In genomic region chrX:119507206-119507605, GRCh38 we compare ENCODE assay signal across 21 cellular contexts.
"Had no signal": no experiment of that assay in that cellular context is flagged by ENCODE, and none has a peak within 500 bp of the region (broad histone marks: within the 10 kb centered on the region; RNA-seq: fewer than 3 reads in every experiment).

No MANE protein-coding gene starts in this region.

- H3K36me3 ChIP-seq: left lung, neural progenitor cell, ovary had no signal

- H3K4me3 ChIP-seq: left lung, neural progenitor cell, ovary, psoas muscle, testis had no signal

- DNase-seq: activated CD4-positive, alpha-beta T cell treated with anti-CD3 and anti-CD28 coated beads, Interleukin-2, amount 10 ng/mL, durations not matched to agents 7 days and 5 days; activated CD8-positive, alpha-beta T cell treated with anti-CD3 and anti-CD28 coated beads, Interleukin-2, amount 10 ng/mL, durations not matched to agents 7 days and 5 days; activated effector memory CD4-positive, alpha-beta T cell treated with anti-CD3 and anti-CD28 coated beads, Interleukin-2, amount 50 U/mL, for 16 hours; activated naive CD4-positive, alpha-beta T cell treated with anti-CD3 and anti-CD28 coated beads, Interleukin-2, amount 50 U/mL, for 16 hours; activated T-cell treated with anti-CD3 and anti-CD28 coated beads, Interleukin-2, amount 50 U/mL, for 72 hours; foreskin melanocyte; glutamatergic neuron; hypothalamus; kidney; left lung; naive B cell; ovary; psoas muscle; right cardiac atrium; stimulated activated CD4-positive, alpha-beta T cell treated with anti-CD3 and anti-CD28 coated beads, Interleukin-4, amount 100 ng/mL, for 4 hours; T1000; testis had no signal

- H2AFZ ChIP-seq: neural progenitor cell had no signal

- H3K9ac ChIP-seq: neural progenitor cell had no signal

- H3K9me3 ChIP-seq: left lung, ovary, psoas muscle, testis had no signal

- H3K4me2 ChIP-seq: neural progenitor cell had no signal

- H3K4me1 ChIP-seq: neural progenitor cell, psoas muscle, testis had no signal

- H3K27ac ChIP-seq: left lung, neural progenitor cell, ovary, psoas muscle, testis had no signal

- H3K27me3 ChIP-seq: left lung, neural progenitor cell, ovary, testis had no signal

- ATAC-seq: activated CD4-positive, CD25-positive, alpha-beta regulatory T cell treated with anti-CD3 and anti-CD28 coated beads, Interleukin-2, amount 50 U/mL, for 24 hours; activated CD8-positive, alpha-beta T cell treated with anti-CD3 and anti-CD28 coated beads, Interleukin-2, amount 10 ng/mL, durations not matched to agents 7 days and 5 days; activated T-cell treated with anti-CD3 and anti-CD28 coated beads, Interleukin-2, amount 50 U/mL, for 72 hours; left lung; psoas muscle; right cardiac atrium; stimulated activated memory B cell treated with anti-CD40 and anti-IgM and Interleukin-4, amounts not matched to agents 10 μg/mL and 1 μg/mL and 100 μg/mL, for 72 hours had no signal

- FAIRE-seq: bronchial epithelial cell, kidney had no signal
